9 cellular contexts compared by ENCODE assay signal in genomic region chr1:42259059-42259738, GRCh38.
DNase-seq lines count a peak whose midpoint lies in the region; ATAC-seq and TF ChIP-seq lines count a peak whose summit lies in the region.
"Had no signal": no experiment of that assay in that cellular context is flagged by ENCODE, and none has a peak within 500 bp of the region (broad histone marks: within the 10 kb centered on the region; RNA-seq: fewer than 3 reads in every experiment).

No MANE protein-coding gene starts in this region.

- TF ChIP-seq CTCF in OCI-LY3 (IDR thresholded peaks at IDR 0.05; ENCODE audit: low read depth, low read length) = no peak

- no peak overlapping the region for H3K4me2 ChIP-seq in OCI-LY3 (ENCODE audit: low read length)

- H3K9ac ChIP-seq in OCI-LY3 (ENCODE audit: low read length) = no peak overlapping the region

- no peak overlapping the region for H2AFZ ChIP-seq in OCI-LY3 (ENCODE audit: low read depth, low read length)

- H3K27me3 ChIP-seq in OCI-LY3 (ENCODE audit: low read depth, low read length) = no peaks in the 10 kb centered on the region

- H3K79me2 ChIP-seq in OCI-LY3 (ENCODE audit: low read length) = peaks cover 18% of the 10 kb centered on the region; the same call in 1 of the 2 replicates

- no peaks in the 10 kb centered on the region for H3K9me3 ChIP-seq in OCI-LY3 (ENCODE audit: insufficient read depth, low read length)

- ATAC-seq in GM21390 (IDR thresholded peaks at IDR 0.05; ENCODE audit: unreplicated experiment) (peak; percentile 76), Right ventricle myocardium superior (ENCODE audit: poor library complexity) (peak; percentile 91), GM21447 (IDR thresholded peaks at IDR 0.05; ENCODE audit: unreplicated experiment) (no peak), left colon (no peak), GM19035 (IDR thresholded peaks at IDR 0.05; ENCODE audit: unreplicated experiment) (no peak)

- H3K36me3 ChIP-seq in OCI-LY3 (replicated peaks; ENCODE audit: low read depth, low read length) = peaks cover 3% of the 10 kb centered on the region

- H3K4me3 ChIP-seq in OCI-LY3 (ENCODE audit: low read length) = no peak overlapping the region

- peaks cover 9% of the 10 kb centered on the region; the same call in 1 of the 2 replicates for H4K20me1 ChIP-seq in OCI-LY3 (ENCODE audit: insufficient read depth, low read length)

- no peak for DNase-seq in Right ventricle myocardium superior
- peak; percentile 26 for DNase-seq in stromal cell of bone marrow (ENCODE audit: low read depth)
- DNase-seq in left colon = no peak
- DNase-seq in DMS53 (lab: John Stamatoyannopoulos, UW) = no peak
- DNase-seq: activated CD4-positive, alpha-beta T cell treated with anti-CD3 and anti-CD28 coated beads for 4 hours had no signal

- H3K4me1 ChIP-seq in OCI-LY3 (ENCODE audit: low read length) = peaks cover 10% of the 10 kb centered on the region

- intact Hi-C loops in Right ventricle myocardium superior (cut with DNase I) = no loop called here
- intact Hi-C loops in left colon (cut with DNase I, micrococcal nuclease) = no loop called here

- H3K27ac ChIP-seq in OCI-LY3 (ENCODE audit: low read length) = 0 out of 2 replicates have a peak overlapping the region, but pooled peaks have one; percentile 8

Comparison
In these comparisons a context has a peak if more than half of its experiments do, and no peak if none do; other contexts are left out.
1. ATAC-seq: peak in GM21390 (single experiment) and Right ventricle myocardium superior (single experiment); none in GM21447 (single experiment), left colon (single experiment) and GM19035 (single experiment).